Comparison of ENCODE assay signal across 8 cellular contexts in genomic region chr14:100157548-100158232, GRCh38. TPM values are rescaled to one million over a fixed set of nuclear protein-coding genes. Genes with fewer than 3 reads are reported as not detected.
DNase-seq lines count a peak whose midpoint lies in the region; ATAC-seq and TF ChIP-seq lines count a peak whose summit lies in the region.
"Not testable (repeated sequence)": the region's sequence is repeated elsewhere in the genome, so short reads cannot be mapped to it uniquely, and the experiment has no call there.

No MANE protein-coding gene starts in this region.

- CTCF ChIA-PET in CD4-positive, alpha-beta T cell (lab: Charles Lee) = interaction anchor here (1.7 kb wide), 1 partner anchor 11 kb away, joined by 4 read pairs; no protein-coding TSS in a partner anchor

- ATAC-seq in CD4-positive, alpha-beta T cell (ENCODE audit: poor library complexity); activated naive CD8-positive, alpha-beta T cell treated with anti-CD3 and anti-CD28 coated beads, Interleukin-2, amount 10 ng/mL, durations not matched to agents 7 days and 5 days (ENCODE audit: low read depth): not testable (repeated sequence)
- peak; percentile 38 for ATAC-seq in GM19452 (IDR thresholded peaks at IDR 0.05; ENCODE audit: unreplicated experiment)

- 86% methylated on average over 15 of the region's 16 CpGs for WGBS in suprapubic skin

- H3K9me3 ChIP-seq in CD4-positive, alpha-beta T cell (ENCODE audit: control insufficient read depth, low read length) = peaks cover 11% of the 10 kb centered on the region
- not testable (repeated sequence) for H3K9me3 ChIP-seq in suprapubic skin

- not testable (repeated sequence) for H3K4me1 Mint-ChIP-seq in CD4-positive, alpha-beta T cell (ENCODE audit: low read depth); activated naive CD8-positive, alpha-beta T cell treated with anti-CD3 and anti-CD28 coated beads, Interleukin-2, amount 10 ng/mL, durations not matched to agents 7 days and 5 days; immature natural killer cell; neural crest cell

- DNase-seq in CD4-positive, alpha-beta T cell; activated naive CD8-positive, alpha-beta T cell treated with anti-CD3 and anti-CD28 coated beads, Interleukin-2, amount 10 ng/mL, durations not matched to agents 7 days and 5 days; immature natural killer cell; neural crest cell (ENCODE audit: low read depth, low spot score); suprapubic skin (ENCODE audit: low spot score in 2 of 2): not testable (repeated sequence)
- peak; percentile 31 for DNase-seq in NAMALWA (ENCODE audit: low spot score)

- peak overlapping the region; percentile 57 for H3K4me3 ChIP-seq in suprapubic skin

- H3K27me3 Mint-ChIP-seq in CD4-positive, alpha-beta T cell = peaks cover 19% of the 10 kb centered on the region
- peaks cover 34% of the 10 kb centered on the region for H3K27me3 Mint-ChIP-seq in activated naive CD8-positive, alpha-beta T cell treated with anti-CD3 and anti-CD28 coated beads, Interleukin-2, amount 10 ng/mL, durations not matched to agents 7 days and 5 days
- peaks cover 4 to 21% (median 16%) of the 10 kb centered on the region in 3 donors for H3K27me3 Mint-ChIP-seq in immature natural killer cell (ENCODE audit: low read depth in 3 of 3)
- peaks cover 71% of the 10 kb centered on the region for H3K27me3 Mint-ChIP-seq in neural crest cell (ENCODE audit: low read depth)

- TF ChIP-seq POLR2A in suprapubic skin (IDR thresholded peaks at IDR 0.05) = not testable (repeated sequence)

- H3K36me3 Mint-ChIP-seq in CD4-positive, alpha-beta T cell (ENCODE audit: low read depth); activated naive CD8-positive, alpha-beta T cell treated with anti-CD3 and anti-CD28 coated beads, Interleukin-2, amount 10 ng/mL, durations not matched to agents 7 days and 5 days; immature natural killer cell; neural crest cell (ENCODE audit: low read depth): not testable (repeated sequence)

- intact Hi-C loops in CD4-positive, alpha-beta T cell (cut with DNase I, micrococcal nuclease) = not testable (repeated sequence)

- H3K27me3 ChIP-seq in CD4-positive, alpha-beta T cell (ENCODE audit: control insufficient read depth, insufficient read depth, low read length) = peaks cover 21% of the 10 kb centered on the region
- peaks cover 34% of the 10 kb centered on the region for H3K27me3 ChIP-seq in suprapubic skin

- POLR2A ChIA-PET in CD4-positive, alpha-beta T cell (lab: Charles Lee) = interaction anchor here (1.1 to 2.8 kb wide), 2 partner anchors 9 to 10 kb away, joined by 3 to 12 read pairs; no protein-coding TSS in a partner anchor
- POLR2A ChIA-PET in activated naive CD8-positive, alpha-beta T cell treated with anti-CD3 and anti-CD28 coated beads, Interleukin-2, amount 10 ng/mL, durations not matched to agents 7 days and 5 days (lab: Charles Lee) = interaction anchor here (0.6 kb wide), 1 partner anchor 1978 kb away, joined by 3 read pairs; no protein-coding TSS in a partner anchor

- H3K27ac Mint-ChIP-seq in CD4-positive, alpha-beta T cell; activated naive CD8-positive, alpha-beta T cell treated with anti-CD3 and anti-CD28 coated beads, Interleukin-2, amount 10 ng/mL, durations not matched to agents 7 days and 5 days; neural crest cell (ENCODE audit: unreplicated experiment): not testable (repeated sequence)
- peak overlapping the region in 1 of 6 donors; percentile 28 for H3K27ac Mint-ChIP-seq in immature natural killer cell

- not testable (repeated sequence) for H3K36me3 ChIP-seq in suprapubic skin

- not testable (repeated sequence) for TF ChIP-seq CTCF in CD4-positive, alpha-beta T cell (IDR thresholded peaks at IDR 0.05); VCaP (conservative IDR thresholded peaks at IDR 0.05); neural crest cell (conservative IDR thresholded peaks at IDR 0.05); suprapubic skin (IDR thresholded peaks at IDR 0.05)

- not testable (repeated sequence) for H3K9me3 Mint-ChIP-seq in CD4-positive, alpha-beta T cell; activated naive CD8-positive, alpha-beta T cell treated with anti-CD3 and anti-CD28 coated beads, Interleukin-2, amount 10 ng/mL, durations not matched to agents 7 days and 5 days; immature natural killer cell; neural crest cell

- H3K4me1 ChIP-seq in suprapubic skin = peaks cover 46% of the 10 kb centered on the region

- peak overlapping the region; percentile 54 for H3K4me3 Mint-ChIP-seq in CD4-positive, alpha-beta T cell
- H3K4me3 Mint-ChIP-seq in activated naive CD8-positive, alpha-beta T cell treated with anti-CD3 and anti-CD28 coated beads, Interleukin-2, amount 10 ng/mL, durations not matched to agents 7 days and 5 days = peak overlapping the region; percentile 28
- H3K4me3 Mint-ChIP-seq in immature natural killer cell (peak overlapping the region in 3 of 5 donors; percentile 49 to 60 (median 52)), neural crest cell (peak overlapping the region; percentile 23)

- not testable (repeated sequence) for H3K27ac ChIP-seq in CD4-positive, alpha-beta T cell (ENCODE audit: low read depth, low read length); suprapubic skin
- H3K27ac ChIP-seq in VCaP = peak overlapping the region; percentile 99

- not testable (repeated sequence) for TF ChIP-seq EP300 in suprapubic skin (IDR thresholded peaks at IDR 0.05)

RNA-seq across cellular contexts. Expression of gene DEGS2, which starts 1.8 kb away (rescaled TPM):
- under 1 TPM in 1 of 2 experiments, not detected in 1; 0.11 TPM for total RNA-seq in CD4-positive, alpha-beta T cell
- total RNA-seq in activated naive CD8-positive, alpha-beta T cell treated with anti-CD3 and anti-CD28 coated beads, Interleukin-2, amount 10 ng/mL, durations not matched to agents 7 days and 5 days = under 1 TPM; 0.14 to 0.28 TPM
- polyA plus RNA-seq in immature natural killer cell = 10 to 100 TPM in 2 of 3 donors, 1 to 10 TPM in 1; 7.8 to 21.7 (median 12.1) TPM
- total RNA-seq in neural crest cell = 0.11 TPM in 1 of 2 replicates, not detected in the other
- total RNA-seq in suprapubic skin = 100 to 1,000 TPM in 3 of 4 donors, 10 to 100 TPM in 1; 78.9 to 130 (median 108) TPM

Comparison
In these comparisons a context has a peak if more than half of its experiments do, and no peak if none do; other contexts are left out.
1. RNA of gene DEGS2, which starts 1.8 kb away (total RNA-seq): 78.9 to 130 TPM in suprapubic skin; 0.14 to 0.28 TPM in activated naive CD8-positive, alpha-beta T cell treated with anti-CD3 and anti-CD28 coated beads, Interleukin-2, amount 10 ng/mL, durations not matched to agents 7 days and 5 days, 0.11 TPM in CD4-positive, alpha-beta T cell and 0.11 TPM in neural crest cell; every median in the first group is over 10 times any median in the second.
2. Peak in every context shown above with its lines, with median percentiles within 50 percentile points of each other: H3K4me3 Mint-ChIP-seq.